In genomic region chr14:90641111-90642010, GRCh38 we compare ENCODE assay signal across 17 cellular contexts.
DNase-seq lines count a peak whose midpoint lies in the region; ATAC-seq and TF ChIP-seq lines count a peak whose summit lies in the region.
"Had no signal": no experiment of that assay in that cellular context is flagged by ENCODE, and none has a peak within 500 bp of the region (broad histone marks: within the 10 kb centered on the region; RNA-seq: fewer than 3 reads in every experiment).

No MANE protein-coding gene starts in this region.

- H3K27ac Mint-ChIP-seq in WTC11: peak overlapping the region; percentile 95
- H3K27ac Mint-ChIP-seq: activated naive CD4-positive, alpha-beta T cell treated with anti-CD3 and anti-CD28 coated beads, Interleukin-2, amount 10 ng/mL, durations not matched to agents 7 days and 5 days; stimulated activated memory B cell treated with anti-CD40 and anti-IgM and Interleukin-4, amounts not matched to agents 10 μg/mL and 1 μg/mL and 100 μg/mL, for 72 hours had no signal

- H3K4me1 Mint-ChIP-seq in WTC11: peaks cover 63% of the 10 kb centered on the region
- H3K4me1 Mint-ChIP-seq: activated naive CD4-positive, alpha-beta T cell treated with anti-CD3 and anti-CD28 coated beads, Interleukin-2, amount 10 ng/mL, durations not matched to agents 7 days and 5 days; stimulated activated memory B cell treated with anti-CD40 and anti-IgM and Interleukin-4, amounts not matched to agents 10 μg/mL and 1 μg/mL and 100 μg/mL, for 72 hours had no signal

- ATAC-seq in WTC11 (peak; percentile 8; the same call in 1 of the 2 replicates), thoracic aorta (ENCODE audit: insufficient number of reproducible peaks, low FRiP score, low read depth) (no peak), GM19395 (IDR thresholded peaks at IDR 0.05; ENCODE audit: unreplicated experiment) (no peak), GM21737 (IDR thresholded peaks at IDR 0.05; ENCODE audit: unreplicated experiment) (no peak)
- ATAC-seq: foreskin keratinocyte; K562; stimulated activated memory B cell treated with anti-CD40 and anti-IgM and Interleukin-4, amounts not matched to agents 10 μg/mL and 1 μg/mL and 100 μg/mL, for 72 hours had no signal

- no peaks in the 10 kb centered on the region for H3K9me3 Mint-ChIP-seq in WTC11
- H3K9me3 Mint-ChIP-seq: activated naive CD4-positive, alpha-beta T cell treated with anti-CD3 and anti-CD28 coated beads, Interleukin-2, amount 10 ng/mL, durations not matched to agents 7 days and 5 days; stimulated activated memory B cell treated with anti-CD40 and anti-IgM and Interleukin-4, amounts not matched to agents 10 μg/mL and 1 μg/mL and 100 μg/mL, for 72 hours had no signal

- H3K36me3 ChIP-seq in muscle layer of colon (ENCODE audit: insufficient read depth, low read length) (peaks cover 7% of the 10 kb centered on the region), thoracic aorta (no peaks in the 10 kb centered on the region)

- peaks cover 47% of the 10 kb centered on the region for H3K4me1 ChIP-seq in muscle layer of colon (ENCODE audit: insufficient read depth, low read length)
- peaks cover 10 to 21% of the 10 kb centered on the region in 2 donors for H3K4me1 ChIP-seq in thoracic aorta (ENCODE audit: control insufficient read depth in 1 of 2, low read depth in 2 of 2)
- H3K4me1 ChIP-seq: foreskin keratinocyte, parathyroid adenoma had no signal

- POLR2A ChIA-PET in WTC11 (lab: Charles Lee): interaction anchor here (0.6 kb wide), 1 partner anchor 332 kb away, joined by 3 read pairs; no protein-coding TSS in a partner anchor

- H3K27me3 ChIP-seq in muscle layer of colon (ENCODE audit: control insufficient read depth in 1 of 2, insufficient read depth in 2 of 2, low read length in 2 of 2) (no peaks in the 10 kb centered on the region), thoracic aorta (replicated peaks; ENCODE audit: insufficient read depth) (no peaks in the 10 kb centered on the region)
- H3K27me3 ChIP-seq: foreskin keratinocyte had no signal

- no peak for TF ChIP-seq CTCF in WTC11 (IDR thresholded peaks at IDR 0.05)
- no peak for TF ChIP-seq CTCF in thoracic aorta (IDR thresholded peaks at IDR 0.05)

- CTCF ChIA-PET in WTC11 (lab: Charles Lee): interaction anchor here (0.6 to 1.9 kb wide), 4 partner anchors 56 to 244 kb away, joined by 3 to 11 read pairs (median 6); no protein-coding TSS in a partner anchor

- H3K27me3 Mint-ChIP-seq in WTC11 (ENCODE audit: low read depth): no peaks in the 10 kb centered on the region
- H3K27me3 Mint-ChIP-seq: activated naive CD4-positive, alpha-beta T cell treated with anti-CD3 and anti-CD28 coated beads, Interleukin-2, amount 10 ng/mL, durations not matched to agents 7 days and 5 days; stimulated activated memory B cell treated with anti-CD40 and anti-IgM and Interleukin-4, amounts not matched to agents 10 μg/mL and 1 μg/mL and 100 μg/mL, for 72 hours had no signal

- H3K9me3 ChIP-seq in muscle layer of colon (ENCODE audit: low read length): no peaks in the 10 kb centered on the region
- no peaks in the 10 kb centered on the region for H3K9me3 ChIP-seq in thoracic aorta

- no peak for DNase-seq in WTC11 (ENCODE audit: low spot score)
- peak; percentile 74 for DNase-seq in foreskin melanocyte
- DNase-seq in thoracic aorta (ENCODE audit: low spot score): no peak
- no peak for DNase-seq in DMS79 treated with DMSO at 0.1 percent for 48 hours (lab: John Stamatoyannopoulos, UW)
- DNase-seq: activated naive CD4-positive, alpha-beta T cell treated with anti-CD3 and anti-CD28 coated beads, Interleukin-2, amount 10 ng/mL, durations not matched to agents 7 days and 5 days; cortex of kidney; foreskin keratinocyte; GF-D8; NCI-H1436 treated with DMSO at 0.1 percent for 48 hours; NCI-H69; stimulated activated CD4-positive, alpha-beta T cell treated with anti-CD3 and anti-CD28 coated beads, Interleukin-2, amount 100 ng/mL, for 48 hours had no signal

- H3K36me3 Mint-ChIP-seq in WTC11: no peaks in the 10 kb centered on the region
- H3K36me3 Mint-ChIP-seq: activated naive CD4-positive, alpha-beta T cell treated with anti-CD3 and anti-CD28 coated beads, Interleukin-2, amount 10 ng/mL, durations not matched to agents 7 days and 5 days; stimulated activated memory B cell treated with anti-CD40 and anti-IgM and Interleukin-4, amounts not matched to agents 10 μg/mL and 1 μg/mL and 100 μg/mL, for 72 hours had no signal

- no peak overlapping the region for H3K4me3 ChIP-seq in muscle layer of colon (ENCODE audit: low read depth in 1 of 2, low read length in 2 of 2)
- no peak overlapping the region for H3K4me3 ChIP-seq in thoracic aorta
- H3K4me3 ChIP-seq: K562 had no signal

- peak overlapping the region; percentile 75 for H3K27ac ChIP-seq in muscle layer of colon (ENCODE audit: low read depth, low read length)
- H3K27ac ChIP-seq in thoracic aorta: peak overlapping the region; percentile 36 to 53
- H3K27ac ChIP-seq: foreskin keratinocyte, parathyroid adenoma had no signal

- no peak overlapping the region for H3K9ac ChIP-seq in muscle layer of colon (ENCODE audit: low read length)
- H3K9ac ChIP-seq: parathyroid adenoma had no signal

- peak overlapping the region; percentile 4; the same call in 1 of the 2 replicates for H3K4me3 Mint-ChIP-seq in WTC11
- H3K4me3 Mint-ChIP-seq: activated naive CD4-positive, alpha-beta T cell treated with anti-CD3 and anti-CD28 coated beads, Interleukin-2, amount 10 ng/mL, durations not matched to agents 7 days and 5 days; stimulated activated memory B cell treated with anti-CD40 and anti-IgM and Interleukin-4, amounts not matched to agents 10 μg/mL and 1 μg/mL and 100 μg/mL, for 72 hours had no signal

TF ChIP-seq in WTC11, 78 proteins besides CTCF, POLR2A, EP300 and RAD21:
- 0 out of 2 replicates have a peak, but pooled peaks have one; percentile 16 for TF ChIP-seq ETV6 (CRISPR knock-in tag; IDR thresholded peaks at IDR 0.05)
- TF ChIP-seq FOXK1 (CRISPR knock-in tag; IDR thresholded peaks at IDR 0.05): peak; percentile 77
- TF ChIP-seq CREM (CRISPR knock-in tag; IDR thresholded peaks at IDR 0.05): no peak
